Comparison of ENCODE assay signal across 10 cellular contexts in the genomic region with DNA sequence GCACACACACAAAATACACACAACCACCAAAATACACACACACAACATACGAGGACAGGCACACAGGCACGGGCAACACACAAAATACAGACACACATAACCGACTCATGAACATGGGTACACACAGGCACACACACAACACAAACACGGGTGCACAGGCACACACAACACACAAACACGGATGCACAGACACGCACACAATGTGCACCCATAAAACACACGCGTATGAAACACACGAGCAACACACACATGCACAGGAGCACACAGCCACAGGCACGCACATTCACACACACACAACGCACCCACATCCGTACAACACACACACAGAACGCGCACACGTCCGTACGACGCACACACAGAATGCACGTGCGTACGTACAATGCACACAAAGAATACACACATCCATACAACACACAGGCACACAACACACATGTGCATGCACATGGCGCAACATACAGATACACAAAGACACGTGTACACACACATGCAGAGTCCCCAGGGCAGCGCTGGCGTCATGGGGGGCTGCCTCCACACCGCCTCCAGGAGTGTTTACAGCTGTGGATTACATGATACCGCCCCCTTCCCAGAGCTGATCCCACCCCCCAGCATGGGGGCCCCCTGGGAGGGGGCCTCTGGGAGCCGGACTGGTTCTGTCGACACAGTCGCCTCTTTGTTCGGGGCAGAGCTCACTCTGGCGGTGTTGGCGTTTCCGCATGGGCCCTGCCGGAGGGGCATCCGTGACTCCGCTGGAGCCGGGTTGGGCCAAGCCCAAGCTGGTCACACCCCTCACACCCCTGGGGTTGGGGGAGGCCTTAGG.
A peak's percentile ranks its signal among the peaks of the same experiment; 100 is the strongest.
DNase-seq lines count a peak whose midpoint lies in the region; ATAC-seq, FAIRE-seq and TF ChIP-seq lines count a peak whose summit lies in the region.
"Had no signal": no experiment of that assay in that cellular context is flagged by ENCODE, and none has a peak within 500 bp of the region (broad histone marks: within the 10 kb centered on the region; RNA-seq: fewer than 3 reads in every experiment).

No MANE protein-coding gene starts in this region.

- no peaks in the 10 kb centered on the region for H3K27me3 ChIP-seq in HUES6 (ENCODE audit: control insufficient read depth, insufficient read depth, low read length)

- no peaks in the 10 kb centered on the region for H3K9me3 Mint-ChIP-seq in nephron progenitor cell

- no peak for FAIRE-seq in RCC 7860 (lab: Jason Lieb, UNC)

- peaks cover 6% of the 10 kb centered on the region for H3K27me3 Mint-ChIP-seq in nephron progenitor cell (ENCODE audit: low read depth, poor library complexity)

- H3K9ac ChIP-seq in HUES6 (ENCODE audit: low read length) = peak overlapping the region; percentile 3

- H3K4me1 Mint-ChIP-seq in nephron progenitor cell = peaks cover 63% of the 10 kb centered on the region

- peak overlapping the region; percentile 72 for H3K4me3 Mint-ChIP-seq in nephron progenitor cell

- peaks cover 59% of the 10 kb centered on the region for H3K4me1 ChIP-seq in HUES6 (ENCODE audit: control insufficient read depth, insufficient read depth, low read length)

- no peaks in the 10 kb centered on the region for H3K36me3 Mint-ChIP-seq in nephron progenitor cell (ENCODE audit: low read depth)

- no peak overlapping the region for H3K27ac ChIP-seq in HUES6 (ENCODE audit: low read depth, low read length)
- H3K27ac ChIP-seq in coronary artery = peak overlapping the region in 1 of 2 donors; percentile 97

- H3K36me3 ChIP-seq in HUES6 (ENCODE audit: control insufficient read depth, insufficient read depth, low read length) = no peaks in the 10 kb centered on the region

- ATAC-seq in HG02642 (IDR thresholded peaks at IDR 0.05; ENCODE audit: poor library complexity, unreplicated experiment) = no peak

- peak overlapping the region; percentile 86 for H3K4me3 ChIP-seq in AG09309 (ENCODE audit: control insufficient read depth, low read depth, low read length)
- H3K4me3 ChIP-seq in HUES6 (ENCODE audit: low read depth, low read length) = peak overlapping the region; percentile 93; the same call in 1 of the 2 replicates
- peak overlapping the region; percentile 86 for H3K4me3 ChIP-seq in coronary artery

- TF ChIP-seq CTCF in AG09309 (IDR thresholded peaks at IDR 0.05; ENCODE audit: control insufficient read depth, insufficient read depth, low read depth, low read length, missing control alignments) (no peak), coronary artery (IDR thresholded peaks at IDR 0.05) (no peak), nephron progenitor cell (IDR thresholded peaks at IDR 0.05) (no peak)

- DNase-seq in AG09309 (ENCODE audit: low read depth) (no peak), coronary artery (ENCODE audit: low spot score) (no peak), nephron progenitor cell (no peak), NCI-H748 (lab: John Stamatoyannopoulos, UW; ENCODE audit: unreplicated experiment) (no peak), RCC 7860 (ENCODE audit: low spot score) (no peak)
- DNase-seq in stimulated activated CD4-positive, alpha-beta T cell treated with anti-CD3 and anti-CD28 coated beads, Interleukin-2, amount 100 ng/mL, for 48 hours = no peak
- DNase-seq: activated gamma-delta T cell, NCI-H510A had no signal

- no peaks in the 10 kb centered on the region for H3K9me3 ChIP-seq in HUES6 (ENCODE audit: control insufficient read depth, insufficient read depth, low read depth, low read length)

- peak overlapping the region; percentile 92 for H3K27ac Mint-ChIP-seq in nephron progenitor cell
